1 cellular context compared by ENCODE assay signal in genomic region chr1:210366767-210367166, GRCh38.
TF ChIP-seq lines count a peak whose summit lies in the region.

No MANE protein-coding gene starts in this region.

TF ChIP-seq in HepG2, 621 proteins besides CTCF, POLR2A, EP300 and RAD21 (continued from another document):
- no peak for TF ChIP-seq CEBPZ (IDR thresholded peaks at IDR 0.05; ENCODE audit: low read length)
- TF ChIP-seq FUBP1 (CRISPR knock-in tag; IDR thresholded peaks at IDR 0.05; ENCODE audit: borderline replicate concordance): no peak
- TF ChIP-seq ZNF280D (CRISPR knock-in tag; IDR thresholded peaks at IDR 0.05): no peak
- no peak for TF ChIP-seq ZNF317 (CRISPR knock-in tag; IDR thresholded peaks at IDR 0.05)
- no peak for TF ChIP-seq ZFP91 (CRISPR knock-in tag; IDR thresholded peaks at IDR 0.05; ENCODE audit: borderline replicate concordance)
- TF ChIP-seq ZHX1 (CRISPR knock-in tag; IDR thresholded peaks at IDR 0.05; ENCODE audit: low read depth): no peak
- no peak for TF ChIP-seq E2F5 (CRISPR knock-in tag; conservative IDR thresholded peaks at IDR 0.05)
- no peak for TF ChIP-seq SUZ12 (IDR thresholded peaks at IDR 0.05; ENCODE audit: low read depth, low read length)
- peak; percentile 74 for TF ChIP-seq ZNF644 (CRISPR knock-in tag; IDR thresholded peaks at IDR 0.05; ENCODE audit: low read depth)
